In the genomic region with DNA sequence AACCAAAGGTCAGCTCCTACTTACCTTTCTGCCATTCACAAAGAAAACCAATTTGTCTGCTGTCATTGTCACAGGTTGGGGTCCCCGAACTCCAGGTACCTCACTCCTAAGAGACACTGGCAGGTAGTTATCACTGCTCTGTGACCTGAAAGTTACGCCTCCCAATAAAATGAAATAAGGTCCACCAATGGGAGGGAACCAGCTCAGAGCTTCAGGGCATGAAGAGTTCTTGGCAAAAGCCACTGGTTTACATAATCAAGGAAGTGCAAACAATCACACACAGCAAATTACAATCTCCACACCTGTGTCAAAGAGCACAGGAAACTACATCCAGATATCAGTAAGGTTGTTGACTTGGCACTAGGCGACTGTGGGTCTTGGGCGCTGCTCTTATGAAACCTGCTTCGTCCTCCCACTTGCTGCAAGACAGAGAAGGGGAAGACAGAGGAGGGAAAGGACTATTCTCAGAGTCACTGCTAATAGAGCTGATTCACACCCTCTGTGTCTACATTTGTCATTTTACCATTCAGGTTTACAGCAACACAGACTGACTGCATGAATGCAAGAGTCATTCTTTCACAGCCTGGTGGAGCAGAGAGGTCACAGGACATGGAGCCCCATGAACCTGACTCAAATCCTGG, we compare ENCODE assay signal across 12 cellular contexts. TPM values are rescaled to one million over a fixed set of nuclear protein-coding genes. Genes with fewer than 3 reads are reported as not detected.
A peak's percentile ranks its signal among the peaks of the same experiment; 100 is the strongest.
DNase-seq lines count a peak whose midpoint lies in the region; ATAC-seq, FAIRE-seq and TF ChIP-seq lines count a peak whose summit lies in the region.
"Had no signal": no experiment of that assay in that cellular context is flagged by ENCODE, and none has a peak within 500 bp of the region (broad histone marks: within the 10 kb centered on the region; RNA-seq: fewer than 3 reads in every experiment).

Gene XDH (minus strand): TSS at position 142 of the 641 bp plus-strand sequence. CDS start 76 bp downstream, at position 66.

- H3K36me3 ChIP-seq in aorta (ENCODE audit: control insufficient read depth in 1 of 2, insufficient read depth in 2 of 2, low read length in 1 of 2) (no peaks in the 10 kb centered on the region), tibial artery (no peaks in the 10 kb centered on the region)

- no peaks in the 10 kb centered on the region for H3K9me3 ChIP-seq in aorta (ENCODE audit: control insufficient read depth, low read length)
- H3K9me3 ChIP-seq in tibial artery = peaks cover 0 to 10% (median 4%) of the 10 kb centered on the region in 3 donors

- intact Hi-C loops in Right ventricle myocardium superior (cut with DNase I) (no loop called here), Right ventricle myocardium inferior (cut with DNase I) (no loop called here), aorta (cut with DNase I) (no loop called here), tibial artery (cut with DNase I; ENCODE audit: low total_unique reads) (no loop called here)

- no peak for FAIRE-seq in RCC 7860 (lab: Jason Lieb, UNC)

- no peak for DNase-seq in Right ventricle myocardium superior
- no peak for DNase-seq in Right ventricle myocardium inferior (ENCODE audit: missing footprints)
- DNase-seq in RCC 7860 (ENCODE audit: low spot score) = peak; percentile 28
- peak; percentile 54 to 59 for DNase-seq in foreskin keratinocyte
- DNase-seq in aorta = no peak
- no peak for DNase-seq in NCI-H2107 (lab: John Stamatoyannopoulos, UW)
- no peak for DNase-seq in tibial artery
- DNase-seq: activated CD4-positive, alpha-beta T cell treated with anti-CD3 and anti-CD28 coated beads, Interleukin-2, amount 50 U/mL, for 4 hours; activated naive CD4-positive, alpha-beta T cell treated with anti-CD3 and anti-CD28 coated beads for 36 hours; stimulated activated CD4-positive, alpha-beta T cell treated with anti-CD3 and anti-CD28 coated beads, Interleukin-2, amount 100 ng/mL, for 48 hours had no signal

- 73 to 79% methylated on average over 5 of the region's 5 CpGs for WGBS in aorta, 2 donors

- H3K27ac ChIP-seq in foreskin keratinocyte = no peak within 1 kb of the TSS
- H3K27ac ChIP-seq in aorta (ENCODE audit: low read depth in 1 of 2, low read length in 2 of 2) = no peak within 1 kb of the TSS
- H3K27ac ChIP-seq in tibial artery = no peak within 1 kb of the TSS
- H3K27ac ChIP-seq: parathyroid adenoma had no signal

- H3K4me3 ChIP-seq in aorta (ENCODE audit: low read length in 2 of 2) = no peak within 1 kb of the TSS
- no peak within 1 kb of the TSS for H3K4me3 ChIP-seq in tibial artery

- peak; percentile 25 for ATAC-seq in Right ventricle myocardium superior (ENCODE audit: poor library complexity)
- no peak for ATAC-seq in Right ventricle myocardium inferior
- ATAC-seq in foreskin keratinocyte = peak; percentile 80
- peak; percentile 11 for ATAC-seq in aorta (ENCODE audit: low FRiP score)
- ATAC-seq in GM18861 (IDR thresholded peaks at IDR 0.05; ENCODE audit: unreplicated experiment) = no peak

- H3K4me1 ChIP-seq in foreskin keratinocyte (peaks cover 19% of the 10 kb centered on the region), aorta (ENCODE audit: control insufficient read depth in 1 of 2, insufficient read depth in 2 of 2, low read length in 2 of 2) (no peaks in the 10 kb centered on the region), tibial artery (no peaks in the 10 kb centered on the region)
- H3K4me1 ChIP-seq: parathyroid adenoma had no signal

- H3K27me3 ChIP-seq in foreskin keratinocyte (no peaks in the 10 kb centered on the region), aorta (ENCODE audit: control insufficient read depth in 1 of 2, insufficient read depth in 2 of 2, low read length in 1 of 2) (no peaks in the 10 kb centered on the region), tibial artery (no peaks in the 10 kb centered on the region)

- TF ChIP-seq CTCF in foreskin keratinocyte (conservative IDR thresholded peaks at IDR 0.05) = no peak
- no peak for TF ChIP-seq CTCF in tibial artery (IDR thresholded peaks at IDR 0.05)

RNA-seq across cellular contexts. Expression of gene XDH, which starts in this region (rescaled TPM):
- 0.13 TPM for total RNA-seq in Right ventricle myocardium superior
- not detected for total RNA-seq in Right ventricle myocardium inferior
- 19.3 and 23.6 TPM in 2 replicates for total RNA-seq in foreskin keratinocyte
- 6.6 and 7.7 TPM in 2 replicates for polyA plus RNA-seq in foreskin keratinocyte
- total RNA-seq in aorta = not detected
- polyA plus RNA-seq in aorta = 1 to 10 TPM in 1 of 2 donors, under 1 TPM in 1; 0.03 to 5.0 TPM
- total RNA-seq: activated naive CD4-positive, alpha-beta T cell treated with anti-CD3 and anti-CD28 coated beads for 36 hours had no signal

Comparison
In these comparisons a context has a peak if more than half of its experiments do, and no peak if none do; other contexts are left out.
1. RNA of gene XDH (total RNA-seq): 19.3 to 23.6 TPM in foreskin keratinocyte; 0.13 TPM in Right ventricle myocardium superior (single experiment), not detected in aorta and not detected in Right ventricle myocardium inferior (single experiment); every median in the first group is over 10 times any median in the second.
2. Peak in ATAC-seq in Right ventricle myocardium superior; RNA of the gene not detected or under 1 TPM.
3. ATAC-seq: peak in foreskin keratinocyte (single experiment) and aorta (single experiment); none in Right ventricle myocardium inferior (single experiment) and GM18861 (single experiment).
4. DNase-seq: peak in RCC 7860 (single experiment) and foreskin keratinocyte (2 of 2); none in Right ventricle myocardium superior (single experiment), Right ventricle myocardium inferior (single experiment), aorta (0 of 2), NCI-H2107 (single experiment) and tibial artery (0 of 2).